ENCODE assay signal across 9 cellular contexts in genomic region chr3:183515968-183516851, GRCh38. TPM values are rescaled to one million over a fixed set of nuclear protein-coding genes. Genes with fewer than 3 reads are reported as not detected.
DNase-seq lines count a peak whose midpoint lies in the region; ATAC-seq and TF ChIP-seq lines count a peak whose summit lies in the region.
"Had no signal": no experiment of that assay in that cellular context is flagged by ENCODE, and none has a peak within 500 bp of the region (broad histone marks: within the 10 kb centered on the region; RNA-seq: fewer than 3 reads in every experiment).

No MANE protein-coding gene starts in this region.

- H3K27me3 Mint-ChIP-seq in activated CD4-positive, alpha-beta T cell treated with anti-CD3 and anti-CD28 coated beads for 36 hours = no peaks in the 10 kb centered on the region
- H3K27me3 Mint-ChIP-seq in immature natural killer cell (ENCODE audit: low read depth in 3 of 3) = peaks cover 0 to 2% (median 1%) of the 10 kb centered on the region in 3 donors

- peaks cover 83% of the 10 kb centered on the region for H3K4me1 Mint-ChIP-seq in activated CD4-positive, alpha-beta T cell treated with anti-CD3 and anti-CD28 coated beads for 36 hours
- peaks cover 57 to 65% of the 10 kb centered on the region in 2 donors for H3K4me1 Mint-ChIP-seq in immature natural killer cell

- no peak overlapping the region for H3K4me3 ChIP-seq in foreskin fibroblast (ENCODE audit: low read depth in 1 of 2, low read length in 2 of 2)

- no peak overlapping the region for H3K4me3 Mint-ChIP-seq in activated CD4-positive, alpha-beta T cell treated with anti-CD3 and anti-CD28 coated beads for 36 hours
- H3K4me3 Mint-ChIP-seq in immature natural killer cell = peak overlapping the region; percentile 36 to 48 (median 42)

- H3K36me3 Mint-ChIP-seq in activated CD4-positive, alpha-beta T cell treated with anti-CD3 and anti-CD28 coated beads for 36 hours (ENCODE audit: low read depth) = peaks cover 60% of the 10 kb centered on the region
- peaks cover 0 to 26% (median 7%) of the 10 kb centered on the region in 3 donors for H3K36me3 Mint-ChIP-seq in immature natural killer cell

- CTCF ChIA-PET in activated CD4-positive, alpha-beta T cell treated with anti-CD3 and anti-CD28 coated beads for 36 hours (lab: Charles Lee) = interaction anchor here (0.7 to 1.6 kb wide), 6 partner anchors 12 to 421 kb away, joined by 3 to 6 read pairs (median 3); no protein-coding TSS in a partner anchor

- peaks cover 1% of the 10 kb centered on the region for H3K9me3 Mint-ChIP-seq in activated CD4-positive, alpha-beta T cell treated with anti-CD3 and anti-CD28 coated beads for 36 hours (ENCODE audit: low read depth)
- no peaks in the 10 kb centered on the region for H3K9me3 Mint-ChIP-seq in immature natural killer cell

- H3K27ac Mint-ChIP-seq in activated CD4-positive, alpha-beta T cell treated with anti-CD3 and anti-CD28 coated beads for 36 hours = peak overlapping the region; percentile 81
- peak overlapping the region; percentile 80 to 95 (median 88) for H3K27ac Mint-ChIP-seq in immature natural killer cell

- ATAC-seq in GM19324 (IDR thresholded peaks at IDR 0.05; ENCODE audit: low FRiP score, unreplicated experiment) (peak; percentile 58), HG03159 (IDR thresholded peaks at IDR 0.05; ENCODE audit: unreplicated experiment) (peak; percentile 68), left lobe of liver (no peak)
- peak; percentile 81 for ATAC-seq in activated CD4-positive, alpha-beta T cell treated with anti-CD3 and anti-CD28 coated beads for 36 hours

- TF ChIP-seq CTCF in foreskin fibroblast (IDR thresholded peaks at IDR 0.05; ENCODE audit: low read depth, low read length) = no peak

- POLR2A ChIA-PET in activated CD4-positive, alpha-beta T cell treated with anti-CD3 and anti-CD28 coated beads for 36 hours (lab: Charles Lee) = interaction anchor here (1.0 to 1.5 kb wide), 2 partner anchors 11 to 36 kb away, joined by 5 to 7 read pairs; no protein-coding TSS in a partner anchor

- peak; percentile 72 for DNase-seq in activated CD4-positive, alpha-beta T cell treated with anti-CD3 and anti-CD28 coated beads for 36 hours
- DNase-seq in immature natural killer cell = peak; percentile 67 to 75 (median 72)
- DNase-seq in foreskin fibroblast = no peak
- no peak for DNase-seq in left lobe of liver (ENCODE audit: low spot score)
- DNase-seq in SIG-M5 treated with dmso at 0.1 percent for 504 hours (lab: John Stamatoyannopoulos, UW; ENCODE audit: unreplicated experiment) = no peak
- no peak for DNase-seq in SK-N-DZ (ENCODE audit: low spot score)

- intact Hi-C loops in activated CD4-positive, alpha-beta T cell treated with anti-CD3 and anti-CD28 coated beads for 36 hours (cut with DNase I, micrococcal nuclease) = loop anchor here (1.0 to 5.0 kb wide), 4 partner anchors 34 to 230 kb away; no protein-coding TSS in a partner anchor

RNA-seq across cellular contexts. Expression of gene KLHL6, which starts 39.3 kb away (rescaled TPM):
- total RNA-seq in activated CD4-positive, alpha-beta T cell treated with anti-CD3 and anti-CD28 coated beads for 36 hours = 10 to 100 TPM; 62.8 to 64.7 TPM
- polyA plus RNA-seq in immature natural killer cell = 1 to 10 TPM; 2.2 to 6.1 (median 3.9) TPM
- 0.65 TPM for total RNA-seq in left lobe of liver
- polyA plus RNA-seq in SK-N-DZ (2014; cell fraction: cytosol; rRNA removed) = not detected in 2 replicates
- 0.18 TPM in 1 of 2 replicates, not detected in the other for polyA plus RNA-seq in SK-N-DZ (2014; cell fraction: nucleus; rRNA removed)
- total RNA-seq: NCI-H460 had no signal

Comparison
In these comparisons a context has a peak if more than half of its experiments do, and no peak if none do; other contexts are left out.
1. DNase-seq: peak in activated CD4-positive, alpha-beta T cell treated with anti-CD3 and anti-CD28 coated beads for 36 hours (single experiment) and immature natural killer cell (3 of 3); none in foreskin fibroblast (0 of 2), left lobe of liver (single experiment), SIG-M5 treated with dmso at 0.1 percent for 504 hours (single experiment) and SK-N-DZ (single experiment).
2. RNA of gene KLHL6, which starts 39.3 kb away (total RNA-seq): 62.8 to 64.7 TPM in activated CD4-positive, alpha-beta T cell treated with anti-CD3 and anti-CD28 coated beads for 36 hours; 0.65 TPM in left lobe of liver (single experiment); every median in the first group is over 10 times any median in the second.